Comparison of ENCODE assay signal across 26 cellular contexts in genomic region chr4:81541546-81541945, GRCh38.
DNase-seq lines count a peak whose midpoint lies in the region; ATAC-seq, FAIRE-seq and TF ChIP-seq lines count a peak whose summit lies in the region.
"Had no signal": no experiment of that assay in that cellular context is flagged by ENCODE, and none has a peak within 500 bp of the region (broad histone marks: within the 10 kb centered on the region; RNA-seq: fewer than 3 reads in every experiment).

No MANE protein-coding gene starts in this region.

- no peaks in the 10 kb centered on the region for H3K23me2 ChIP-seq in H1 (ENCODE audit: low read depth, low read length)

- no peak overlapping the region for H3K56ac ChIP-seq in H1 (replicated peaks; ENCODE audit: insufficient read length, low read depth, low read length)

- FAIRE-seq in H1 (lab: Jason Lieb, UNC), result no peak
- FAIRE-seq: GM12891, HTR-8/SVneo had no signal

- POLR2A ChIA-PET in H1 (lab: Charles Lee; ENCODE audit: partially characterized antibody), result no interaction called here

- H2BK5ac ChIP-seq in H1 (ENCODE audit: low read depth, low read length), result no peak overlapping the region; the same call in 1 of the 2 replicates

- H3K4me2 ChIP-seq in H1 (ENCODE audit: insufficient read depth in 1 of 2, low read depth in 2 of 2, low read length in 2 of 2), result no peak overlapping the region

- H3K27me3 ChIP-seq in H1 (replicated peaks in 1 of 4; ENCODE audit: control insufficient read depth in 3 of 4, extremely low read depth in 1 of 4, insufficient read depth in 3 of 4, low read length in 3 of 4), result no peaks in the 10 kb centered on the region
- H3K27me3 ChIP-seq: BLaER1 treated with 17β-estradiol and CSF1 and Interleukin-3, amounts not matched to agents 10 nM and 100 nM; Peyer's patch had no signal

- no peak overlapping the region for H3K27ac ChIP-seq in H1 (ENCODE audit: low read depth, low read length)
- H3K27ac ChIP-seq: 22Rv1; BLaER1 treated with 17β-estradiol and CSF1 and Interleukin-3, amounts not matched to agents 10 nM and 100 nM; GM23248; Peyer's patch had no signal

- no peaks in the 10 kb centered on the region for H3K36me3 ChIP-seq in H1 (ENCODE audit: control insufficient read depth in 2 of 4, insufficient read depth in 4 of 4, low read length in 3 of 4)
- H3K36me3 ChIP-seq: BLaER1 treated with 17β-estradiol and CSF1 and Interleukin-3, amounts not matched to agents 10 nM and 100 nM; HAP-1; Peyer's patch had no signal

- no peaks in the 10 kb centered on the region for H4K20me1 ChIP-seq in H1 (replicated peaks in 1 of 2; ENCODE audit: control insufficient read depth in 1 of 2, insufficient read depth in 2 of 2, low read length in 2 of 2)
- H4K20me1 ChIP-seq: BLaER1 treated with 17β-estradiol and CSF1 and Interleukin-3, amounts not matched to agents 10 nM and 100 nM had no signal

- no peak overlapping the region for H3K18ac ChIP-seq in H1 (ENCODE audit: extremely low read depth, low read length)

- no peaks in the 10 kb centered on the region for H3K4me1 ChIP-seq in H1 (replicated peaks in 1 of 4; ENCODE audit: control insufficient read depth in 3 of 4, insufficient read depth in 4 of 4, low read length in 3 of 4)
- H3K4me1 ChIP-seq: HAP-1, Peyer's patch had no signal

- H4K8ac ChIP-seq in H1 (ENCODE audit: extremely low read depth, insufficient read depth, low read length), result no peak overlapping the region

- no peaks in the 10 kb centered on the region for H3K9me3 ChIP-seq in H1 (ENCODE audit: insufficient read depth in 2 of 2, low read depth in 1 of 2, low read length in 1 of 2)
- H3K9me3 ChIP-seq: HAP-1, Peyer's patch had no signal

- no peak overlapping the region for H4K5ac ChIP-seq in H1 (ENCODE audit: insufficient read length, low read depth, low read length)

- CTCF ChIA-PET in H1 (lab: Charles Lee; ENCODE audit: partially characterized antibody), result interaction anchor here (0.6 kb wide), 1 partner anchor 1713 kb away, joined by 4 read pairs; no protein-coding TSS in a partner anchor

- TF ChIP-seq CTCF in H1 (IDR thresholded peaks at IDR 0.05; ENCODE audit: control extremely low read depth in 1 of 3, insufficient read depth in 1 of 3, low read depth in 1 of 3, low read length in 3 of 3), result no peak

- no peak overlapping the region for H3K14ac ChIP-seq in H1 (ENCODE audit: insufficient read length)

- DNase-seq in DMS153 (lab: John Stamatoyannopoulos, UW) (peak; percentile 23), DMS153 treated with DMSO at 0.1 percent for 48 hours (lab: John Stamatoyannopoulos, UW; ENCODE audit: unreplicated experiment) (no peak), NCI-H510A (lab: John Stamatoyannopoulos, UW) (peak; percentile 2), H1 (ENCODE audit: low read depth in 1 of 2, low spot score in 2 of 2) (no peak), COR-L47 (lab: John Stamatoyannopoulos, UW) (no peak), DMS 273 (lab: John Stamatoyannopoulos, UW; ENCODE audit: unreplicated experiment) (no peak)
- no peak for DNase-seq in stimulated activated naive CD4-positive, alpha-beta T cell treated with Interleukin-2 at 50 U/mL for 16 hours (lab: John Stamatoyannopoulos, UW)
- DNase-seq: CD4-positive, alpha-beta memory T cell; DND-41; GM23248; KG1; NCI-H1092; NCI-H1436; NCI-H187 treated with DMSO at 0.1 percent for 48 hours; NCI-H2171; NCI-H345; NCI-H526 treated with DMSO at 0.1 percent for 48 hours; NK-92 treated with Interleukin-12 subunit alpha and Interleukin-12 subunit beta, amount 100 ng/mL, for 24 hours; Peyer's patch; T-helper 1 cell had no signal

- H2AK5ac ChIP-seq in H1 (ENCODE audit: low read depth, low read length), result no peak overlapping the region

- H2AFZ ChIP-seq in H1 (ENCODE audit: low read length), result no peak overlapping the region
- H2AFZ ChIP-seq: GM23248 had no signal

- H3K79me1 ChIP-seq in H1 (ENCODE audit: low read depth, low read length), result no peaks in the 10 kb centered on the region

- ATAC-seq in HG03045 (IDR thresholded peaks at IDR 0.05; ENCODE audit: unreplicated experiment), result no peak

- TF ChIP-seq EP300 in H1 (IDR thresholded peaks at IDR 0.05; ENCODE audit: borderline replicate concordance in 1 of 2, low read depth in 2 of 2, low read length in 2 of 2), result no peak

- WGBS in H1 (ENCODE audit: extremely low coverage in 1 of 2, insufficient coverage in 1 of 2, insufficient read length in 1 of 2, insufficient replicate concordance in 2 of 2, low coverage in 1 of 2, low lambda C conversion rate in 2 of 2, missing lambda C conversion rate in 1 of 2), 2 experiments, result 84% methylated on average over 2 of the region's 2 CpGs; no CpG with 5 or more reads in 1 of the 2 experiments

- no peak overlapping the region for H2BK15ac ChIP-seq in H1 (ENCODE audit: low read length)

- 0 out of 2 replicates have a peak overlapping the region, but pooled peaks have one; percentile 5 for H2BK12ac ChIP-seq in H1 (ENCODE audit: low read depth, low read length)

- H4K91ac ChIP-seq in H1 (replicated peaks; ENCODE audit: insufficient read length, low read length), result no peak overlapping the region

- no peak overlapping the region for H3K23ac ChIP-seq in H1 (ENCODE audit: insufficient read length)

- TF ChIP-seq RAD21 in H1 (IDR thresholded peaks at IDR 0.05 in 1 of 2, conservative IDR thresholded peaks at IDR 0.05 in 1 of 2; ENCODE audit: low read depth in 2 of 2, low read length in 2 of 2), result no peak

- no peaks in the 10 kb centered on the region for H3K79me2 ChIP-seq in H1 (ENCODE audit: control insufficient read depth in 1 of 2, insufficient read depth in 2 of 2, low read length in 2 of 2)

- H2BK120ac ChIP-seq in H1 (replicated peaks; ENCODE audit: low read depth, low read length), result no peak overlapping the region

- H3K4ac ChIP-seq in H1 (replicated peaks; ENCODE audit: insufficient read length, low read depth, low read length), result no peak overlapping the region

- H2BK20ac ChIP-seq in H1 (ENCODE audit: low read length), result no peak overlapping the region

- H3K9ac ChIP-seq in H1 (replicated peaks in 1 of 4; ENCODE audit: extremely low read depth in 1 of 4, low read depth in 3 of 4, low read length in 3 of 4), result no peak overlapping the region
- H3K9ac ChIP-seq: BLaER1 treated with 17β-estradiol and CSF1 and Interleukin-3, amounts not matched to agents 10 nM and 100 nM; GM23248 had no signal

- no peak overlapping the region for H3K4me3 ChIP-seq in H1 (ENCODE audit: extremely low read depth in 1 of 4, insufficient read depth in 2 of 4, low read depth in 3 of 4, low read length in 4 of 4)
- H3K4me3 ChIP-seq: BLaER1 treated with 17β-estradiol and CSF1 and Interleukin-3, amounts not matched to agents 10 nM and 100 nM; GM23248; HAP-1; Peyer's patch had no signal

- TF ChIP-seq POLR2A in H1 (IDR thresholded peaks at IDR 0.05; ENCODE audit: control extremely low read depth in 1 of 2, low read depth in 2 of 2, low read length in 2 of 2), result no peak

TF ChIP-seq in H1, 55 proteins besides CTCF, POLR2A, EP300 and RAD21:
- TF ChIP-seq HDAC2 (IDR thresholded peaks at IDR 0.05; ENCODE audit: borderline replicate concordance in 1 of 2, low read depth in 2 of 2, low read length in 2 of 2), result no peak
- TF ChIP-seq EGR1 (IDR thresholded peaks at IDR 0.05; ENCODE audit: borderline replicate concordance, low read depth, low read length), result no peak
- TF ChIP-seq, protein P1, sequence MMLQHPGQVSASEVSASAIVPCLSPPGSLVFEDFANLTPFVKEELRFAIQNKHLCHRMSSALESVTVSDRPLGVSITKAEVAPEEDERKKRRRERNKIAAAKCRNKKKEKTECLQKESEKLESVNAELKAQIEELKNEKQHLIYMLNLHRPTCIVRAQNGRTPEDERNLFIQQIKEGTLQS (IDR thresholded peaks at IDR 0.05; ENCODE audit: insufficient read depth, low read depth, low read length), result no peak
- no peak for TF ChIP-seq RBBP5 (IDR thresholded peaks at IDR 0.05; ENCODE audit: borderline replicate concordance, low read depth, low read length)
- no peak for TF ChIP-seq RFX5 (IDR thresholded peaks at IDR 0.05; ENCODE audit: borderline replicate concordance, low read depth, low read length)

Comparison
In these comparisons a context has a peak if more than half of its experiments do, and no peak if none do; other contexts are left out.
1. DNase-seq: peak in DMS153 (single experiment) and NCI-H510A (single experiment); none in DMS153 treated with DMSO at 0.1 percent for 48 hours (single experiment), H1 (0 of 2), COR-L47 (single experiment), DMS 273 (single experiment) and stimulated activated naive CD4-positive, alpha-beta T cell treated with Interleukin-2 at 50 U/mL for 16 hours (single experiment).